Comparison of ENCODE assay signal across 8 cellular contexts in genomic region chrX:139932901-139933796, GRCh38. TPM values are rescaled to one million over a fixed set of nuclear protein-coding genes. Genes with fewer than 3 reads are reported as not detected.
A peak's percentile ranks its signal among the peaks of the same experiment; 100 is the strongest.
DNase-seq lines count a peak whose midpoint lies in the region; ATAC-seq, FAIRE-seq and TF ChIP-seq lines count a peak whose summit lies in the region.

ATP11C (minus strand) TSS chrX:139933053; CDS start chrX:139932042, 1,011 bp downstream.

- FAIRE-seq in H1 (lab: Jason Lieb, UNC), result no peak

- H2AK5ac ChIP-seq in H1 (ENCODE audit: low read depth, low read length), result no peak within 1 kb of the TSS

- H3K79me1 ChIP-seq in H1 (ENCODE audit: low read depth, low read length), result no peaks in the 10 kb centered on the region

- H3K23ac ChIP-seq in H1 (ENCODE audit: insufficient read length), result no peak within 1 kb of the TSS

- H2BK5ac ChIP-seq in H1 (ENCODE audit: low read depth, low read length), result peak within 1 kb of the TSS; percentile 66; the same call in 1 of the 2 replicates

- peak; percentile 75 for ATAC-seq in GM18909 (IDR thresholded peaks at IDR 0.05; ENCODE audit: poor library complexity, unreplicated experiment)
- peak; percentile 70 for ATAC-seq in HG03159 (IDR thresholded peaks at IDR 0.05; ENCODE audit: unreplicated experiment)

- peak within 1 kb of the TSS; percentile 79; the same call in 1 of the 2 replicates for H3K27ac ChIP-seq in H1 (ENCODE audit: low read depth, low read length)

- no peak within 1 kb of the TSS for H2BK12ac ChIP-seq in H1 (ENCODE audit: low read depth, low read length)

- H3K4me1 ChIP-seq in H1 (replicated peaks in 1 of 4; ENCODE audit: control insufficient read depth in 3 of 4, insufficient read depth in 4 of 4, low read length in 3 of 4), result peaks cover 0 to 7% (median 3%) of the 10 kb centered on the region in 4 experiments; a peak in 3 of 7 replicates

- H3K4ac ChIP-seq in H1 (replicated peaks; ENCODE audit: insufficient read length, low read depth, low read length), result no peak within 1 kb of the TSS

- no peak; a peak in 1 of 3 replicates for TF ChIP-seq POLR2A in H1 (IDR thresholded peaks at IDR 0.05; ENCODE audit: control extremely low read depth in 1 of 2, low read depth in 2 of 2, low read length in 2 of 2)

- H3K56ac ChIP-seq in H1 (replicated peaks; ENCODE audit: insufficient read length, low read depth, low read length), result no peak within 1 kb of the TSS

- H4K20me1 ChIP-seq in H1 (replicated peaks in 1 of 2; ENCODE audit: control insufficient read depth in 1 of 2, insufficient read depth in 2 of 2, low read length in 2 of 2), result peaks cover 0 to 3% of the 10 kb centered on the region in 2 experiments

- H4K8ac ChIP-seq in H1 (ENCODE audit: extremely low read depth, insufficient read depth, low read length), result peak within 1 kb of the TSS; percentile 79

- TF ChIP-seq CTCF in H1 (IDR thresholded peaks at IDR 0.05; ENCODE audit: control extremely low read depth in 1 of 3, insufficient read depth in 1 of 3, low read depth in 1 of 3, low read length in 3 of 3), result peak in 1 of 3 experiments; percentile 7; a peak in 1 of 4 replicates

- H3K4me3 ChIP-seq in H1 (ENCODE audit: extremely low read depth in 1 of 4, insufficient read depth in 2 of 4, low read depth in 3 of 4, low read length in 4 of 4), result peak within 1 kb of the TSS; percentile 57 to 84 (median 71)

- H3K4me2 ChIP-seq in H1 (ENCODE audit: insufficient read depth in 1 of 2, low read depth in 2 of 2, low read length in 2 of 2), result peak within 1 kb of the TSS; percentile 76 to 79

- H3K23me2 ChIP-seq in H1 (ENCODE audit: low read depth, low read length), result peaks cover 2% of the 10 kb centered on the region; the same call in 1 of the 2 replicates

- DNase-seq in AML-193 (lab: John Stamatoyannopoulos, UW) (peak; percentile 62 to 64), NCI-H69 (lab: John Stamatoyannopoulos, UW) (peak; percentile 84), H1 (ENCODE audit: low read depth in 1 of 2, low spot score in 2 of 2) (peak; percentile 56 to 73), mesenteric fat pad (ENCODE audit: low spot score) (peak; percentile 91)
- peak; percentile 64 for DNase-seq in stimulated activated CD8-positive, alpha-beta memory T cell treated with anti-CD3 and anti-CD28 coated beads, Interleukin-15, amount 100 ng/mL, for 1 hour (ENCODE audit: low read depth)

- CTCF ChIA-PET in activated CD8-positive, alpha-beta memory T cell treated with anti-CD3 and anti-CD28 coated beads for 36 hours (lab: Charles Lee), result no interaction called here
- CTCF ChIA-PET in H1 (lab: Charles Lee; ENCODE audit: partially characterized antibody), result interaction anchor here (2.0 kb wide), 1 partner anchor 71 kb away, joined by 4 read pairs; no protein-coding TSS in a partner anchor

- no peak within 1 kb of the TSS for H4K91ac ChIP-seq in H1 (replicated peaks; ENCODE audit: insufficient read length, low read length)

- POLR2A ChIA-PET in activated CD8-positive, alpha-beta memory T cell treated with anti-CD3 and anti-CD28 coated beads for 36 hours (lab: Charles Lee), result no interaction called here
- POLR2A ChIA-PET in H1 (lab: Charles Lee; ENCODE audit: partially characterized antibody), result interaction anchor here (0.9 to 1.6 kb wide), 8 partner anchors 8 to 347 kb away, joined by 3 to 8 read pairs (median 4); no protein-coding TSS in a partner anchor

- peaks cover 0 to 36% of the 10 kb centered on the region in 2 experiments; a peak in 3 of 4 replicates for H3K79me2 ChIP-seq in H1 (ENCODE audit: control insufficient read depth in 1 of 2, insufficient read depth in 2 of 2, low read length in 2 of 2)

- H4K5ac ChIP-seq in H1 (ENCODE audit: insufficient read length, low read depth, low read length), result peak within 1 kb of the TSS; percentile 80

- no peak within 1 kb of the TSS for H2AFZ ChIP-seq in H1 (ENCODE audit: low read length)

- H3K27me3 ChIP-seq in H1 (replicated peaks in 1 of 4; ENCODE audit: control insufficient read depth in 3 of 4, extremely low read depth in 1 of 4, insufficient read depth in 3 of 4, low read length in 3 of 4), result no peaks in the 10 kb centered on the region

- no peak for TF ChIP-seq EP300 in H1 (IDR thresholded peaks at IDR 0.05; ENCODE audit: borderline replicate concordance in 1 of 2, low read depth in 2 of 2, low read length in 2 of 2)

- H3K14ac ChIP-seq in H1 (ENCODE audit: insufficient read length), result no peak within 1 kb of the TSS

- no peak within 1 kb of the TSS for H2BK15ac ChIP-seq in H1 (ENCODE audit: low read length)

- H3K9ac ChIP-seq in H1 (replicated peaks in 1 of 4; ENCODE audit: extremely low read depth in 1 of 4, low read depth in 3 of 4, low read length in 3 of 4), result peak within 1 kb of the TSS; percentile 54 to 88 (median 76)

- no peaks in the 10 kb centered on the region for H3K36me3 ChIP-seq in H1 (ENCODE audit: control insufficient read depth in 2 of 4, insufficient read depth in 4 of 4, low read length in 3 of 4)

- H3K18ac ChIP-seq in H1 (ENCODE audit: extremely low read depth, low read length), result peak within 1 kb of the TSS; percentile 83

- TF ChIP-seq RAD21 in H1 (IDR thresholded peaks at IDR 0.05 in 1 of 2, conservative IDR thresholded peaks at IDR 0.05 in 1 of 2; ENCODE audit: low read depth in 2 of 2, low read length in 2 of 2), result peak; percentile 25 to 36; a peak in 2 of 4 replicates

- 4% methylated on average over 29 of the region's 52 CpGs; no CpG with 5 or more reads in 1 of the 2 experiments for WGBS in H1 (ENCODE audit: extremely low coverage in 1 of 2, insufficient coverage in 1 of 2, insufficient read length in 1 of 2, insufficient replicate concordance in 2 of 2, low coverage in 1 of 2, low lambda C conversion rate in 2 of 2, missing lambda C conversion rate in 1 of 2), 2 experiments

- H3K9me3 ChIP-seq in H1 (ENCODE audit: insufficient read depth in 2 of 2, low read depth in 1 of 2, low read length in 1 of 2), result no peaks in the 10 kb centered on the region

- no peak within 1 kb of the TSS for H2BK20ac ChIP-seq in H1 (ENCODE audit: low read length)

- H2BK120ac ChIP-seq in H1 (replicated peaks; ENCODE audit: low read depth, low read length), result no peak within 1 kb of the TSS

TF ChIP-seq in H1, 55 proteins besides CTCF, POLR2A, EP300 and RAD21 (continues in another document):
- peak; percentile 23; the same call in 1 of the 2 replicates for TF ChIP-seq PHF8 (conservative IDR thresholded peaks at IDR 0.05; ENCODE audit: low read depth, low read length)
- TF ChIP-seq TBP (IDR thresholded peaks at IDR 0.05; ENCODE audit: low read depth, low read length), result peak; percentile 51
- TF ChIP-seq MAFK (IDR thresholded peaks at IDR 0.05; ENCODE audit: low read depth, low read length), result no peak
- peak; percentile 12 for TF ChIP-seq KDM4A (IDR thresholded peaks at IDR 0.05; ENCODE audit: low read depth, low read length, severe bottlenecking)
- no peak for TF ChIP-seq NANOG (IDR thresholded peaks at IDR 0.05; ENCODE audit: insufficient read depth, low read depth, low read length, poor library complexity, severe bottlenecking)
- no peak for TF ChIP-seq SP1 (IDR thresholded peaks at IDR 0.05; ENCODE audit: low read depth, low read length)
- TF ChIP-seq, protein P1, sequence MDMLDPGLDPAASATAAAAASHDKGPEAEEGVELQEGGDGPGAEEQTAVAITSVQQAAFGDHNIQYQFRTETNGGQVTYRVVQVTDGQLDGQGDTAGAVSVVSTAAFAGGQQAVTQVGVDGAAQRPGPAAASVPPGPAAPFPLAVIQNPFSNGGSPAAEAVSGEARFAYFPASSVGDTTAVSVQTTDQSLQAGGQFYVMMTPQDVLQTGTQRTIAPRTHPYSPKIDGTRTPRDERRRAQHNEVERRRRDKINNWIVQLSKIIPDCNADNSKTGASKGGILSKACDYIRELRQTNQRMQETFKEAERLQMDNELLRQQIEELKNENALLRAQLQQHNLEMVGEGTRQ (IDR thresholded peaks at IDR 0.05; ENCODE audit: low read length), result no peak
- TF ChIP-seq TEAD4 (IDR thresholded peaks at IDR 0.05; ENCODE audit: low read depth, low read length), result no peak
- TF ChIP-seq SIX5 (IDR thresholded peaks at IDR 0.05; ENCODE audit: low read depth, low read length), result peak; percentile 36; the same call in 1 of the 2 replicates
- no peak for TF ChIP-seq HDAC6 (IDR thresholded peaks at IDR 0.05; ENCODE audit: low read depth, low read length)
- TF ChIP-seq CREB1 (IDR thresholded peaks at IDR 0.05), result no peak
- TF ChIP-seq MAX (IDR thresholded peaks at IDR 0.05), result no peak
- no peak for TF ChIP-seq BACH1 (IDR thresholded peaks at IDR 0.05; ENCODE audit: low read length)
- TF ChIP-seq TAF1 (IDR thresholded peaks at IDR 0.05; ENCODE audit: low read depth, low read length), result peak; percentile 55; the same call in 1 of the 2 replicates
- TF ChIP-seq CTBP2 (IDR thresholded peaks at IDR 0.05; ENCODE audit: borderline replicate concordance, insufficient read depth, insufficient read length, low read length), result no peak
- TF ChIP-seq POLR2AphosphoS5 (IDR thresholded peaks at IDR 0.05; ENCODE audit: low read depth, low read length), result peak; percentile 71
- TF ChIP-seq, protein P2, sequence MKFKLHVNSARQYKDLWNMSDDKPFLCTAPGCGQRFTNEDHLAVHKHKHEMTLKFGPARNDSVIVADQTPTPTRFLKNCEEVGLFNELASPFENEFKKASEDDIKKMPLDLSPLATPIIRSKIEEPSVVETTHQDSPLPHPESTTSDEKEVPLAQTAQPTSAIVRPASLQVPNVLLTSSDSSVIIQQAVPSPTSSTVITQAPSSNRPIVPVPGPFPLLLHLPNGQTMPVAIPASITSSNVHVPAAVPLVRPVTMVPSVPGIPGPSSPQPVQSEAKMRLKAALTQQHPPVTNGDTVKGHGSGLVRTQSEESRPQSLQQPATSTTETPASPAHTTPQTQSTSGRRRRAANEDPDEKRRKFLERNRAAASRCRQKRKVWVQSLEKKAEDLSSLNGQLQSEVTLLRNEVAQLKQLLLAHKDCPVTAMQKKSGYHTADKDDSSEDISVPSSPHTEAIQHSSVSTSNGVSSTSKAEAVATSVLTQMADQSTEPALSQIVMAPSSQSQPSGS (IDR thresholded peaks at IDR 0.05; ENCODE audit: low read length), result no peak

RNA-seq across cellular contexts. Expression of gene ATP11C, which starts in this region (rescaled TPM):
- 10 to 100 TPM; 18.6 to 20.2 TPM for total RNA-seq in activated CD8-positive, alpha-beta memory T cell treated with anti-CD3 and anti-CD28 coated beads for 36 hours
- 41.6 and 52.1 TPM in 2 replicates for total RNA-seq in H1 (2021; fragmentation: NEBNext Ultra II Directional; extraction: Animal tissue kit (Norgen Biotek cat#: 25700))
- polyA plus RNA-seq in H1 (2011; rRNA removed), result 7.1 and 14.7 TPM in 2 replicates
- 16.9 TPM for polyA plus RNA-seq in H1 (2011; cell fraction: cytosol; rRNA removed)
- 10.5 TPM for polyA plus RNA-seq in H1 (2011; cell fraction: nucleus; rRNA removed)
- 14.0 to 31.0 TPM (median 18.4 TPM) in 4 replicates for polyA plus RNA-seq in H1 (2012, experiment 1 of 2)
- 2.0 TPM for polyA plus RNA-seq in H1 (2012, experiment 2 of 2)
- polyA plus RNA-seq in H1 (2013, experiment 1 of 2), result 46.2 TPM
- 47.8 TPM for polyA plus RNA-seq in H1 (2013, experiment 2 of 2)
- polyA minus RNA-seq in H1 (2011; rRNA and poly(A)+ RNA removed), result 26.3 and 49.8 TPM in 2 replicates
- 30.5 TPM for polyA minus RNA-seq in H1 (2011; cell fraction: cytosol; rRNA and poly(A)+ RNA removed)
- polyA minus RNA-seq in H1 (2011; cell fraction: nucleus; rRNA and poly(A)+ RNA removed), result 54.6 TPM
- total RNA-seq in mesenteric fat pad, result 20.0 TPM

Comparison
In these comparisons a context has a peak if more than half of its experiments do, and no peak if none do; other contexts are left out.
1. Peak in every context shown above with its lines: DNase-seq, ATAC-seq, H3K4me3 ChIP-seq and H3K27ac ChIP-seq.